ENCODE assay signal across 12 cellular contexts in genomic region chr1:26702680-26703038, GRCh38. TPM values are rescaled to one million over a fixed set of nuclear protein-coding genes. Genes with fewer than 3 reads are reported as not detected.
DNase-seq lines count a peak whose midpoint lies in the region; ATAC-seq and TF ChIP-seq lines count a peak whose summit lies in the region.
"Had no signal": no experiment of that assay in that cellular context is flagged by ENCODE, and none has a peak within 500 bp of the region (broad histone marks: within the 10 kb centered on the region; RNA-seq: fewer than 3 reads in every experiment).

No MANE protein-coding gene starts in this region.

- WGBS in esophagus squamous epithelium, 2 donors = 6 to 8% methylated on average over 1 of the region's 1 CpG
- WGBS in lower leg skin, 2 donors = 13 to 24% methylated on average over 1 of the region's 1 CpG

- no peaks in the 10 kb centered on the region for H3K9me3 Mint-ChIP-seq in activated CD8-positive, alpha-beta memory T cell treated with anti-CD3 and anti-CD28 coated beads, Interleukin-2, amount 10 ng/mL, durations not matched to agents 7 days and 5 days (ENCODE audit: low read depth)
- H3K9me3 Mint-ChIP-seq in stimulated activated naive CD8-positive, alpha-beta T cell treated with anti-CD3 and anti-CD28 coated beads, Interleukin-15, amount 100 ng/mL, for 72 hours = no peaks in the 10 kb centered on the region
- H3K9me3 Mint-ChIP-seq: immature natural killer cell, nephron progenitor cell had no signal

- H3K27ac ChIP-seq in RWPE2 (ENCODE audit: poor library complexity, severe bottlenecking) (peak overlapping the region; percentile 82), esophagus squamous epithelium (peak overlapping the region; percentile 59 to 99 (median 74)), coronary artery (no peak overlapping the region)

- H3K27me3 ChIP-seq in RWPE2 (ENCODE audit: insufficient read depth, poor library complexity, severe bottlenecking) = no peaks in the 10 kb centered on the region
- no peaks in the 10 kb centered on the region for H3K27me3 ChIP-seq in esophagus squamous epithelium

- DNase-seq in activated CD8-positive, alpha-beta memory T cell treated with anti-CD3 and anti-CD28 coated beads, Interleukin-2, amount 10 ng/mL, durations not matched to agents 7 days and 5 days = peak; percentile 72
- DNase-seq in activated CD8-positive, alpha-beta memory T cell treated with anti-CD3 and anti-CD28 coated beads, Interleukin-2, amount 50 U/mL, for 48 hours = no peak
- DNase-seq in RWPE2 (ENCODE audit: low spot score) (no peak), esophagus squamous epithelium (lab: John Stamatoyannopoulos, UW) (no peak), lower leg skin (ENCODE audit: low spot score in 2 of 2) (no peak), coronary artery (ENCODE audit: low spot score) (no peak), NCI-H526 (lab: John Stamatoyannopoulos, UW) (no peak)
- peak; percentile 42 to 56 for DNase-seq in stimulated activated naive CD8-positive, alpha-beta T cell treated with anti-CD3 and anti-CD28 coated beads, Interleukin-15, amount 100 ng/mL, for 72 hours
- DNase-seq: immature natural killer cell, NCI-H1417, nephron progenitor cell, SW 1271 had no signal

- H3K4me1 Mint-ChIP-seq in activated CD8-positive, alpha-beta memory T cell treated with anti-CD3 and anti-CD28 coated beads, Interleukin-2, amount 10 ng/mL, durations not matched to agents 7 days and 5 days = peaks cover 19% of the 10 kb centered on the region
- H3K4me1 Mint-ChIP-seq in stimulated activated naive CD8-positive, alpha-beta T cell treated with anti-CD3 and anti-CD28 coated beads, Interleukin-15, amount 100 ng/mL, for 72 hours = no peaks in the 10 kb centered on the region

- H3K36me3 ChIP-seq in RWPE2 (ENCODE audit: low read depth) = peaks cover 38% of the 10 kb centered on the region
- H3K36me3 ChIP-seq in esophagus squamous epithelium = peaks cover 0 to 4% (median 0%) of the 10 kb centered on the region in 3 donors

- H3K4me3 ChIP-seq in RWPE2 (ENCODE audit: severe bottlenecking) = no peak overlapping the region
- H3K4me3 ChIP-seq in esophagus squamous epithelium = peak overlapping the region in 1 of 4 donors; percentile 14
- no peak overlapping the region for H3K4me3 ChIP-seq in lower leg skin (ENCODE audit: low read depth, poor library complexity, severe bottlenecking)
- H3K4me3 ChIP-seq in coronary artery = no peak overlapping the region

- TF ChIP-seq POLR2A in esophagus squamous epithelium (IDR thresholded peaks at IDR 0.05) (no peak), lower leg skin (IDR thresholded peaks at IDR 0.05) (no peak)

- no peaks in the 10 kb centered on the region for H3K9me3 ChIP-seq in RWPE2 (ENCODE audit: severe bottlenecking)
- H3K9me3 ChIP-seq in esophagus squamous epithelium = no peaks in the 10 kb centered on the region

- peaks cover 29% of the 10 kb centered on the region for H3K36me3 Mint-ChIP-seq in activated CD8-positive, alpha-beta memory T cell treated with anti-CD3 and anti-CD28 coated beads, Interleukin-2, amount 10 ng/mL, durations not matched to agents 7 days and 5 days
- H3K36me3 Mint-ChIP-seq: immature natural killer cell had no signal

- ATAC-seq in activated CD8-positive, alpha-beta memory T cell treated with anti-CD3 and anti-CD28 coated beads, Interleukin-2, amount 10 ng/mL, durations not matched to agents 7 days and 5 days = peak; percentile 59
- no peak for ATAC-seq in RWPE2 (ENCODE audit: low read depth)
- peak; percentile 74 for ATAC-seq in stimulated activated naive CD8-positive, alpha-beta T cell treated with anti-CD3 and anti-CD28 coated beads, Interleukin-15, amount 100 ng/mL, for 72 hours

- no peak overlapping the region for H3K27ac Mint-ChIP-seq in activated CD8-positive, alpha-beta memory T cell treated with anti-CD3 and anti-CD28 coated beads, Interleukin-2, amount 10 ng/mL, durations not matched to agents 7 days and 5 days
- no peak overlapping the region for H3K27ac Mint-ChIP-seq in stimulated activated naive CD8-positive, alpha-beta T cell treated with anti-CD3 and anti-CD28 coated beads, Interleukin-15, amount 100 ng/mL, for 72 hours
- H3K27ac Mint-ChIP-seq: nephron progenitor cell had no signal

- peaks cover 86% of the 10 kb centered on the region for H3K4me1 ChIP-seq in RWPE2 (ENCODE audit: insufficient read depth, poor library complexity, severe bottlenecking)
- peaks cover 72 to 96% (median 90%) of the 10 kb centered on the region in 3 donors for H3K4me1 ChIP-seq in esophagus squamous epithelium

- H3K27me3 Mint-ChIP-seq in activated CD8-positive, alpha-beta memory T cell treated with anti-CD3 and anti-CD28 coated beads, Interleukin-2, amount 10 ng/mL, durations not matched to agents 7 days and 5 days = no peaks in the 10 kb centered on the region
- no peaks in the 10 kb centered on the region for H3K27me3 Mint-ChIP-seq in stimulated activated naive CD8-positive, alpha-beta T cell treated with anti-CD3 and anti-CD28 coated beads, Interleukin-15, amount 100 ng/mL, for 72 hours

- CTCF ChIA-PET in activated CD8-positive, alpha-beta memory T cell treated with anti-CD3 and anti-CD28 coated beads, Interleukin-2, amount 10 ng/mL, durations not matched to agents 7 days and 5 days (lab: Charles Lee) = interaction anchor here (1.0 to 3.2 kb wide), 11 partner anchors 9 to 165 kb away, joined by 3 to 13 read pairs (median 4); no protein-coding TSS in a partner anchor

- TF ChIP-seq CTCF in RWPE2 (IDR thresholded peaks at IDR 0.05; ENCODE audit: poor library complexity, severe bottlenecking) = no peak
- TF ChIP-seq CTCF in esophagus squamous epithelium (IDR thresholded peaks at IDR 0.05) = no peak
- no peak for TF ChIP-seq CTCF in lower leg skin (IDR thresholded peaks at IDR 0.05)
- TF ChIP-seq CTCF in coronary artery (IDR thresholded peaks at IDR 0.05) = no peak

- H3K4me3 Mint-ChIP-seq in activated CD8-positive, alpha-beta memory T cell treated with anti-CD3 and anti-CD28 coated beads, Interleukin-2, amount 10 ng/mL, durations not matched to agents 7 days and 5 days = no peak overlapping the region
- H3K4me3 Mint-ChIP-seq in stimulated activated naive CD8-positive, alpha-beta T cell treated with anti-CD3 and anti-CD28 coated beads, Interleukin-15, amount 100 ng/mL, for 72 hours = no peak overlapping the region
- H3K4me3 Mint-ChIP-seq: nephron progenitor cell had no signal

- intact Hi-C loops in esophagus squamous epithelium (cut with DNase I) = no loop called here
- intact Hi-C loops in lower leg skin (cut with DNase I; ENCODE audit: low total_unique reads) = no loop called here

RNA-seq across cellular contexts. Expression of gene ARID1A, which starts 6.8 kb away (rescaled TPM):
- total RNA-seq in activated CD8-positive, alpha-beta memory T cell treated with anti-CD3 and anti-CD28 coated beads, Interleukin-2, amount 10 ng/mL, durations not matched to agents 7 days and 5 days = 100 to 1,000 TPM in 1 of 2 experiments, 10 to 100 TPM in 1; 92.4 to 112 TPM
- total RNA-seq in esophagus squamous epithelium (10 to 100 TPM; 23.9 to 60.2 (median 43.5) TPM), lower leg skin (10 to 100 TPM; 53.3 to 77.2 (median 54.9) TPM)

Comparison
In these comparisons a context has a peak if more than half of its experiments do, and no peak if none do; other contexts are left out.
1. DNase-seq: peak in activated CD8-positive, alpha-beta memory T cell treated with anti-CD3 and anti-CD28 coated beads, Interleukin-2, amount 10 ng/mL, durations not matched to agents 7 days and 5 days (single experiment) and stimulated activated naive CD8-positive, alpha-beta T cell treated with anti-CD3 and anti-CD28 coated beads, Interleukin-15, amount 100 ng/mL, for 72 hours (2 of 2); none in activated CD8-positive, alpha-beta memory T cell treated with anti-CD3 and anti-CD28 coated beads, Interleukin-2, amount 50 U/mL, for 48 hours (single experiment), RWPE2 (single experiment), esophagus squamous epithelium (single experiment), lower leg skin (0 of 2), coronary artery (single experiment) and NCI-H526 (0 of 2).
2. H3K27ac ChIP-seq: peak in RWPE2 (single experiment) and esophagus squamous epithelium (4 of 4); none in coronary artery (0 of 2).